16 cellular contexts compared by ENCODE assay signal in the genomic region with DNA sequence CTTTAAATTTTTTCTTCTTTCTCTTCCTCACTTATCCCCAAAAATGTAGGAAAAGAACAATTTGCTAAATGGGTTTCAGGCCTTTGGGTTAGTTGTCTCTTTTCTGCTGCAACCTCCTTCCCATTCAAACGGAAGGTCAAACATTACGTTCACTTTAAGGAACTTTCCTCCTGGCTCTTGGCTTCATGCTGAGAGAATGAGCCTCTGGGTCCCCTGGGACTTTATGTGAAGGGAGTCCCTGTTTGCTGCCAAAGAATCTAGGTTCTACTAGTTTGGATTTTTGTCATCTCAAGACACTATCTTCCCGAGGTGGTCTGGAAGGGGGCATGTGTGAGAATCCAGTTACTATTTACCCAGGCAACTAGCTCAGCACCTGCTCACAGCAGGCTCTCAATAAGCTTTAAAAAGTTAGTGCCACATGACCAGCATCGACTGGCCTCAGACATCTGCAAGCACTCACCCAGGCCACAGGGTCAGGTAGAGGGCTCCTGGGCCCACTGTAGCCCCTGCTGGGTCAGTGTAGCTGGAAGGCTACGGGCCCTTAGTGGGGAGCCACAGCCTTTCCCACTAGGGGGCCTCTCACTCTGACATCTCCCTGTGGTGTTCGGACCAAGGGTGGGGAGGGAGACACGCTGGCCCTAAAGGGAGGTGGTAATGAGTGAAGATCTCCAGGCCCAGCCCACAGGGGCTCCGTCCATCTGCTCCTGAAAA. TPM values are rescaled to one million over a fixed set of nuclear protein-coding genes. Genes with fewer than 3 reads are reported as not detected.
DNase-seq lines count a peak whose midpoint lies in the region; ATAC-seq and TF ChIP-seq lines count a peak whose summit lies in the region.
"Had no signal": no experiment of that assay in that cellular context is flagged by ENCODE, and none has a peak within 500 bp of the region (broad histone marks: within the 10 kb centered on the region; RNA-seq: fewer than 3 reads in every experiment).

No MANE protein-coding gene starts in this region.

- TF ChIP-seq POLR2A in lower leg skin (IDR thresholded peaks at IDR 0.05): no peak

- 58% methylated on average over 8 of the region's 8 CpGs for WGBS in right cardiac atrium
- WGBS in lower leg skin, 2 donors: 74 to 84% methylated on average over 8 of the region's 8 CpGs

- H3K4me3 ChIP-seq in HUES48 (ENCODE audit: low read depth, low read length) (no peak overlapping the region), right cardiac atrium (ENCODE audit: low read length) (no peak overlapping the region), lower leg skin (ENCODE audit: low read depth, poor library complexity, severe bottlenecking) (no peak overlapping the region)
- H3K4me3 ChIP-seq: vagina had no signal

- no peak overlapping the region for H3K4me3 Mint-ChIP-seq in activated T-helper 17 cell treated with anti-CD3 and anti-CD28 coated beads, Interleukin-2, amount 50 U/mL, for 72 hours
- H3K4me3 Mint-ChIP-seq: brain; natural killer cell treated with Interleukin-12 subunit alpha and Interleukin-12 subunit beta and Interleukin-15 and Interleukin-18, amount 100 ng/mL, for 72 hours had no signal

- ATAC-seq in activated T-helper 17 cell treated with anti-CD3 and anti-CD28 coated beads, Interleukin-2, amount 50 U/mL, for 72 hours (replicated peaks): peak; percentile 29
- peak; percentile 18 to 27 for ATAC-seq in right cardiac atrium

- H3K36me3 Mint-ChIP-seq in activated T-helper 17 cell treated with anti-CD3 and anti-CD28 coated beads, Interleukin-2, amount 50 U/mL, for 72 hours (ENCODE audit: low read depth): no peaks in the 10 kb centered on the region
- H3K36me3 Mint-ChIP-seq: natural killer cell treated with Interleukin-12 subunit alpha and Interleukin-12 subunit beta and Interleukin-15 and Interleukin-18, amount 100 ng/mL, for 72 hours had no signal

- no peaks in the 10 kb centered on the region for H3K9me3 Mint-ChIP-seq in activated T-helper 17 cell treated with anti-CD3 and anti-CD28 coated beads, Interleukin-2, amount 50 U/mL, for 72 hours
- H3K9me3 Mint-ChIP-seq: natural killer cell treated with Interleukin-12 subunit alpha and Interleukin-12 subunit beta and Interleukin-15 and Interleukin-18, amount 100 ng/mL, for 72 hours had no signal

- H3K9me3 ChIP-seq in HUES48 (ENCODE audit: control insufficient read depth, insufficient read depth, low read length) (no peaks in the 10 kb centered on the region), right cardiac atrium (ENCODE audit: control insufficient read depth, low read length) (no peaks in the 10 kb centered on the region)
- H3K9me3 ChIP-seq: vagina had no signal

- peaks cover 92% of the 10 kb centered on the region for H3K36me3 ChIP-seq in HUES48 (ENCODE audit: control insufficient read depth, insufficient read depth, low read length)
- H3K36me3 ChIP-seq: vagina had no signal

- H3K27me3 ChIP-seq in HUES48 (ENCODE audit: control insufficient read depth, insufficient read depth, low read length): no peaks in the 10 kb centered on the region
- no peaks in the 10 kb centered on the region for H3K27me3 ChIP-seq in right cardiac atrium (ENCODE audit: control insufficient read depth, insufficient read depth)
- H3K27me3 ChIP-seq: vagina had no signal

- no peaks in the 10 kb centered on the region for H3K4me1 Mint-ChIP-seq in activated T-helper 17 cell treated with anti-CD3 and anti-CD28 coated beads, Interleukin-2, amount 50 U/mL, for 72 hours

- peaks cover 4% of the 10 kb centered on the region for H3K27me3 Mint-ChIP-seq in activated T-helper 17 cell treated with anti-CD3 and anti-CD28 coated beads, Interleukin-2, amount 50 U/mL, for 72 hours
- H3K27me3 Mint-ChIP-seq: brain had no signal

- TF ChIP-seq CTCF in C4-2B (conservative IDR thresholded peaks at IDR 0.05): peak; percentile 14; the same call in 1 of the 2 replicates
- TF ChIP-seq CTCF in lower leg skin (IDR thresholded peaks at IDR 0.05): no peak

- DNase-seq in right cardiac atrium: no peak
- DNase-seq in activated T-cell treated with anti-CD3 and anti-CD28 coated beads, Interleukin-2, amount 50 U/mL, for 1 hour: no peak
- DNase-seq in lower leg skin (ENCODE audit: low spot score in 2 of 2): no peak
- no peak for DNase-seq in NCI-H2196 treated with DMSO at 0.1 percent for 48 hours (lab: John Stamatoyannopoulos, UW; ENCODE audit: unreplicated experiment)
- no peak for DNase-seq in NOMO-1 treated with DMSO at 0.1 percent for 48 hours (lab: John Stamatoyannopoulos, UW; ENCODE audit: unreplicated experiment)
- DNase-seq: activated CD4-positive, CD25-positive, alpha-beta regulatory T cell; activated T-cell treated with anti-CD3 and anti-CD28 coated beads, Interleukin-2, amount 50 U/mL, for 48 hours; AML-193; KBM-7; NCI-H2171 treated with DMSO at 0.1 percent for 48 hours had no signal

- no peak overlapping the region for H3K27ac ChIP-seq in C4-2B
- H3K27ac ChIP-seq in HUES48 (ENCODE audit: low read depth, low read length): peak overlapping the region; percentile 21
- H3K27ac ChIP-seq in right cardiac atrium (ENCODE audit: low read length): no peak overlapping the region
- H3K27ac ChIP-seq: vagina had no signal

- H3K27ac Mint-ChIP-seq in activated T-helper 17 cell treated with anti-CD3 and anti-CD28 coated beads, Interleukin-2, amount 50 U/mL, for 72 hours: no peak overlapping the region
- H3K27ac Mint-ChIP-seq: natural killer cell treated with Interleukin-12 subunit alpha and Interleukin-12 subunit beta and Interleukin-15 and Interleukin-18, amount 100 ng/mL, for 72 hours had no signal

- no peak overlapping the region for H3K9ac ChIP-seq in HUES48 (ENCODE audit: low read depth, low read length)

- intact Hi-C loops in right cardiac atrium (cut with DNase I) (no loop called here), lower leg skin (cut with DNase I; ENCODE audit: low total_unique reads) (no loop called here)

- H3K4me1 ChIP-seq in HUES48 (ENCODE audit: control insufficient read depth, insufficient read depth, low read length): peaks cover 34% of the 10 kb centered on the region
- H3K4me1 ChIP-seq in right cardiac atrium (ENCODE audit: control insufficient read depth, insufficient read depth, low read length): peaks cover 11% of the 10 kb centered on the region
- H3K4me1 ChIP-seq: vagina had no signal

RNA-seq across cellular contexts. Expression of a gene that starts 40.5 kb away (rescaled TPM):
- 1 to 10 TPM in 1 of 2 donors, under 1 TPM in 1; 0.43 to 1.2 TPM for total RNA-seq in activated T-helper 17 cell treated with anti-CD3 and anti-CD28 coated beads, Interleukin-2, amount 50 U/mL, for 72 hours
- 10 to 100 TPM in 1 of 4 donors, 1 to 10 TPM in 3; 5.5 to 10.7 (median 8.6) TPM for total RNA-seq in right cardiac atrium
- polyA plus RNA-seq in right cardiac atrium: 4.2 TPM
- total RNA-seq in lower leg skin: 1 to 10 TPM in 3 of 4 donors, under 1 TPM in 1; 0.30 to 5.0 (median 2.1) TPM
- total RNA-seq: natural killer cell treated with Interleukin-12 subunit alpha and Interleukin-12 subunit beta and Interleukin-15 and Interleukin-18, amount 100 ng/mL, for 72 hours had no signal
